In the genomic region with DNA sequence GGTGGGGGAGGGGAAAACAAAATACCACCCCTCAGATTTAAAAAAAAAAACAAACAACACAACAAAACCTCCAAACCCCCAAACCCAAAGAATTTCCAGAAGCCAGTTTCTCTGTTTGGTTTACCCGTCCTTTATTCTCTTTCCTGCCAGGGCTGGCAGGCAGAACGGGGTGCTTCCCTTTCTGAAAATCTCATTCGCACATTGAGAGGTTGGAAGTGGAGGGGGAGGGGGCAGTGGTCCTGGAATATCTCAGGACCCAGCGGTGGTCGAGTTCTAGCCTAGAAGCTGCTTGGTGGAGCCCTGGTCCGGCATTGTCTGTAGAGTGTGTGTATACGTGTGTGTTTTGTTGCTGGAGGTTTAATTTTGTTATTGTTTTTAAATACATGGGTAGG, we compare ENCODE assay signal across 1 cellular context.
TF ChIP-seq lines count a peak whose summit lies in the region.

No MANE protein-coding gene starts in this region.

TF ChIP-seq in SK-N-SH, 30 proteins besides CTCF, POLR2A, EP300 and RAD21 (continued from another document):
- TF ChIP-seq, protein P1, sequence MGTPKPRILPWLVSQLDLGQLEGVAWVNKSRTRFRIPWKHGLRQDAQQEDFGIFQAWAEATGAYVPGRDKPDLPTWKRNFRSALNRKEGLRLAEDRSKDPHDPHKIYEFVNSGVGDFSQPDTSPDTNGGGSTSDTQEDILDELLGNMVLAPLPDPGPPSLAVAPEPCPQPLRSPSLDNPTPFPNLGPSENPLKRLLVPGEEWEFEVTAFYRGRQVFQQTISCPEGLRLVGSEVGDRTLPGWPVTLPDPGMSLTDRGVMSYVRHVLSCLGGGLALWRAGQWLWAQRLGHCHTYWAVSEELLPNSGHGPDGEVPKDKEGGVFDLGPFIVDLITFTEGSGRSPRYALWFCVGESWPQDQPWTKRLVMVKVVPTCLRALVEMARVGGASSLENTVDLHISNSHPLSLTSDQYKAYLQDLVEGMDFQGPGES (IDR thresholded peaks at IDR 0.05; ENCODE audit: low read depth, low read length) = no peak
- TF ChIP-seq RXRA (IDR thresholded peaks at IDR 0.05; ENCODE audit: borderline replicate concordance, low read depth) (no peak), MAX (IDR thresholded peaks at IDR 0.05; ENCODE audit: low read depth) (no peak), TAF1 (IDR thresholded peaks at IDR 0.05; ENCODE audit: borderline replicate concordance, low read depth, low read length) (no peak), YY1 (IDR thresholded peaks at IDR 0.05; ENCODE audit: low read depth) (no peak), NFIC (IDR thresholded peaks at IDR 0.05; ENCODE audit: borderline replicate concordance) (no peak), FOXM1 (IDR thresholded peaks at IDR 0.05; ENCODE audit: low read depth) (no peak), SIN3A (IDR thresholded peaks at IDR 0.05; ENCODE audit: borderline replicate concordance, low read depth, low read length) (no peak)
- TF ChIP-seq, protein P2, sequence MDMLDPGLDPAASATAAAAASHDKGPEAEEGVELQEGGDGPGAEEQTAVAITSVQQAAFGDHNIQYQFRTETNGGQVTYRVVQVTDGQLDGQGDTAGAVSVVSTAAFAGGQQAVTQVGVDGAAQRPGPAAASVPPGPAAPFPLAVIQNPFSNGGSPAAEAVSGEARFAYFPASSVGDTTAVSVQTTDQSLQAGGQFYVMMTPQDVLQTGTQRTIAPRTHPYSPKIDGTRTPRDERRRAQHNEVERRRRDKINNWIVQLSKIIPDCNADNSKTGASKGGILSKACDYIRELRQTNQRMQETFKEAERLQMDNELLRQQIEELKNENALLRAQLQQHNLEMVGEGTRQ (IDR thresholded peaks at IDR 0.05; ENCODE audit: borderline replicate concordance, low read depth, low read length) = no peak
